In the genomic region with DNA sequence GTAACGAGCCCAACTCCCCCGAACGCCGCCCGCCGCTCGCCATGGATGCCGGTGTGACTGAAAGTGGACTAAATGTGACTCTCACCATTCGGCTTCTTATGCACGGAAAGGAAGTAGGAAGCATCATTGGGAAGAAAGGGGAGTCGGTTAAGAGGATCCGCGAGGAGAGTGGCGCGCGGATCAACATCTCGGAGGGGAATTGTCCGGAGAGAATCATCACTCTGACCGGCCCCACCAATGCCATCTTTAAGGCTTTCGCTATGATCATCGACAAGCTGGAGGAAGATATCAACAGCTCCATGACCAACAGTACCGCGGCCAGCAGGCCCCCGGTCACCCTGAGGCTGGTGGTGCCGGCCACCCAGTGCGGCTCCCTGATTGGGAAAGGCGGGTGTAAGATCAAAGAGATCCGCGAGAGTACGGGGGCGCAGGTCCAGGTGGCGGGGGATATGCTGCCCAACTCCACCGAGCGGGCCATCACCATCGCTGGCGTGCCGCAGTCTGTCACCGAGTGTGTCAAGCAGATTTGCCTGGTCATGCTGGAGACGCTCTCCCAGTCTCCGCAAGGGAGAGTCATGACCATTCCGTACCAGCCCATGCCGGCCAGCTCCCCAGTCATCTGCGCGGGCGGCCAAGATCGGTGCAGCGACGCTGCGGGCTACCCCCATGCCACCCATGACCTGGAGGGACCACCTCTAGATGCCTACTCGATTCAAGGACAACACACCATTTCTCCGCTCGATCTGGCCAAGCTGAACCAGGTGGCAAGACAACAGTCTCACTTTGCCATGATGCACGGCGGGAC, we compare ENCODE assay signal across 1 cellular context.
TF ChIP-seq lines count a peak whose summit lies in the region.

No MANE protein-coding gene starts in this region.

TF ChIP-seq in K562, 482 proteins besides CTCF, POLR2A, EP300 and RAD21 (continued from another document and continues in another):
- no peak for TF ChIP-seq STAG1 (CRISPR knock-in tag; IDR thresholded peaks at IDR 0.05; ENCODE audit: borderline replicate concordance)
- peak; percentile 92 for TF ChIP-seq LEF1 (IDR thresholded peaks at IDR 0.05)
- no peak for TF ChIP-seq HEY1 (CRISPR knock-in tag; IDR thresholded peaks at IDR 0.05; ENCODE audit: borderline replicate concordance)
- TF ChIP-seq NRF1 (conservative IDR thresholded peaks at IDR 0.05 in 1 of 2, IDR thresholded peaks at IDR 0.05 in 1 of 2), result peak; percentile 73 to 79
- peak; percentile 37 for TF ChIP-seq TBP (optimal IDR thresholded peaks at IDR 0.05; ENCODE audit: low read depth, low read length)
- TF ChIP-seq, protein P1, sequence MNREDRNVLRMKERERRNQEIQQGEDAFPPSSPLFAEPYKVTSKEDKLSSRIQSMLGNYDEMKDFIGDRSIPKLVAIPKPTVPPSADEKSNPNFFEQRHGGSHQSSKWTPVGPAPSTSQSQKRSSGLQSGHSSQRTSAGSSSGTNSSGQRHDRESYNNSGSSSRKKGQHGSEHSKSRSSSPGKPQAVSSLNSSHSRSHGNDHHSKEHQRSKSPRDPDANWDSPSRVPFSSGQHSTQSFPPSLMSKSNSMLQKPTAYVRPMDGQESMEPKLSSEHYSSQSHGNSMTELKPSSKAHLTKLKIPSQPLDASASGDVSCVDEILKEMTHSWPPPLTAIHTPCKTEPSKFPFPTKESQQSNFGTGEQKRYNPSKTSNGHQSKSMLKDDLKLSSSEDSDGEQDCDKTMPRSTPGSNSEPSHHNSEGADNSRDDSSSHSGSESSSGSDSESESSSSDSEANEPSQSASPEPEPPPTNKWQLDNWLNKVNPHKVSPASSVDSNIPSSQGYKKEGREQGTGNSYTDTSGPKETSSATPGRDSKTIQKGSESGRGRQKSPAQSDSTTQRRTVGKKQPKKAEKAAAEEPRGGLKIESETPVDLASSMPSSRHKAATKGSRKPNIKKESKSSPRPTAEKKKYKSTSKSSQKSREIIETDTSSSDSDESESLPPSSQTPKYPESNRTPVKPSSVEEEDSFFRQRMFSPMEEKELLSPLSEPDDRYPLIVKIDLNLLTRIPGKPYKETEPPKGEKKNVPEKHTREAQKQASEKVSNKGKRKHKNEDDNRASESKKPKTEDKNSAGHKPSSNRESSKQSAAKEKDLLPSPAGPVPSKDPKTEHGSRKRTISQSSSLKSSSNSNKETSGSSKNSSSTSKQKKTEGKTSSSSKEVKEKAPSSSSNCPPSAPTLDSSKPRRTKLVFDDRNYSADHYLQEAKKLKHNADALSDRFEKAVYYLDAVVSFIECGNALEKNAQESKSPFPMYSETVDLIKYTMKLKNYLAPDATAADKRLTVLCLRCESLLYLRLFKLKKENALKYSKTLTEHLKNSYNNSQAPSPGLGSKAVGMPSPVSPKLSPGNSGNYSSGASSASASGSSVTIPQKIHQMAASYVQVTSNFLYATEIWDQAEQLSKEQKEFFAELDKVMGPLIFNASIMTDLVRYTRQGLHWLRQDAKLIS (CRISPR knock-in tag; IDR thresholded peaks at IDR 0.05), result peak; percentile 21
- TF ChIP-seq ZNF140 (CRISPR knock-in tag; IDR thresholded peaks at IDR 0.05), result no peak
- TF ChIP-seq, protein P2, sequence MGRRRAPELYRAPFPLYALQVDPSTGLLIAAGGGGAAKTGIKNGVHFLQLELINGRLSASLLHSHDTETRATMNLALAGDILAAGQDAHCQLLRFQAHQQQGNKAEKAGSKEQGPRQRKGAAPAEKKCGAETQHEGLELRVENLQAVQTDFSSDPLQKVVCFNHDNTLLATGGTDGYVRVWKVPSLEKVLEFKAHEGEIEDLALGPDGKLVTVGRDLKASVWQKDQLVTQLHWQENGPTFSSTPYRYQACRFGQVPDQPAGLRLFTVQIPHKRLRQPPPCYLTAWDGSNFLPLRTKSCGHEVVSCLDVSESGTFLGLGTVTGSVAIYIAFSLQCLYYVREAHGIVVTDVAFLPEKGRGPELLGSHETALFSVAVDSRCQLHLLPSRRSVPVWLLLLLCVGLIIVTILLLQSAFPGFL (CRISPR knock-in tag; IDR thresholded peaks at IDR 0.05), result no peak
- TF ChIP-seq GTF2A2 (tag; IDR thresholded peaks at IDR 0.05), result no peak
- TF ChIP-seq MEF2A (IDR thresholded peaks at IDR 0.05; ENCODE audit: control insufficient read depth, low read depth, low read length), result no peak
- TF ChIP-seq NCOA1 (IDR thresholded peaks at IDR 0.05; ENCODE audit: low read depth), result no peak
- TF ChIP-seq, protein P3, sequence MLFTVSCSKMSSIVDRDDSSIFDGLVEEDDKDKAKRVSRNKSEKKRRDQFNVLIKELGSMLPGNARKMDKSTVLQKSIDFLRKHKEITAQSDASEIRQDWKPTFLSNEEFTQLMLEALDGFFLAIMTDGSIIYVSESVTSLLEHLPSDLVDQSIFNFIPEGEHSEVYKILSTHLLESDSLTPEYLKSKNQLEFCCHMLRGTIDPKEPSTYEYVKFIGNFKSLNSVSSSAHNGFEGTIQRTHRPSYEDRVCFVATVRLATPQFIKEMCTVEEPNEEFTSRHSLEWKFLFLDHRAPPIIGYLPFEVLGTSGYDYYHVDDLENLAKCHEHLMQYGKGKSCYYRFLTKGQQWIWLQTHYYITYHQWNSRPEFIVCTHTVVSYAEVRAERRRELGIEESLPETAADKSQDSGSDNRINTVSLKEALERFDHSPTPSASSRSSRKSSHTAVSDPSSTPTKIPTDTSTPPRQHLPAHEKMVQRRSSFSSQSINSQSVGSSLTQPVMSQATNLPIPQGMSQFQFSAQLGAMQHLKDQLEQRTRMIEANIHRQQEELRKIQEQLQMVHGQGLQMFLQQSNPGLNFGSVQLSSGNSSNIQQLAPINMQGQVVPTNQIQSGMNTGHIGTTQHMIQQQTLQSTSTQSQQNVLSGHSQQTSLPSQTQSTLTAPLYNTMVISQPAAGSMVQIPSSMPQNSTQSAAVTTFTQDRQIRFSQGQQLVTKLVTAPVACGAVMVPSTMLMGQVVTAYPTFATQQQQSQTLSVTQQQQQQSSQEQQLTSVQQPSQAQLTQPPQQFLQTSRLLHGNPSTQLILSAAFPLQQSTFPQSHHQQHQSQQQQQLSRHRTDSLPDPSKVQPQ (CRISPR knock-in tag; IDR thresholded peaks at IDR 0.05; ENCODE audit: borderline replicate concordance), result no peak
- TF ChIP-seq NR2C2 (CRISPR knock-in tag; IDR thresholded peaks at IDR 0.05), result peak; percentile 75; the same call in 1 of the 2 replicates
- TF ChIP-seq NR2C2 (tag; IDR thresholded peaks at IDR 0.05), result peak; percentile 85
- TF ChIP-seq ZNF586 (CRISPR knock-in tag; conservative IDR thresholded peaks at IDR 0.05), result no peak
- TF ChIP-seq ZNF212 (CRISPR knock-in tag; IDR thresholded peaks at IDR 0.05), result no peak
- TF ChIP-seq WHSC1 (IDR thresholded peaks at IDR 0.05; ENCODE audit: low read length), result no peak
- TF ChIP-seq MEF2D (tag; conservative IDR thresholded peaks at IDR 0.05; ENCODE audit: low read depth), result no peak
- TF ChIP-seq, protein P4, sequence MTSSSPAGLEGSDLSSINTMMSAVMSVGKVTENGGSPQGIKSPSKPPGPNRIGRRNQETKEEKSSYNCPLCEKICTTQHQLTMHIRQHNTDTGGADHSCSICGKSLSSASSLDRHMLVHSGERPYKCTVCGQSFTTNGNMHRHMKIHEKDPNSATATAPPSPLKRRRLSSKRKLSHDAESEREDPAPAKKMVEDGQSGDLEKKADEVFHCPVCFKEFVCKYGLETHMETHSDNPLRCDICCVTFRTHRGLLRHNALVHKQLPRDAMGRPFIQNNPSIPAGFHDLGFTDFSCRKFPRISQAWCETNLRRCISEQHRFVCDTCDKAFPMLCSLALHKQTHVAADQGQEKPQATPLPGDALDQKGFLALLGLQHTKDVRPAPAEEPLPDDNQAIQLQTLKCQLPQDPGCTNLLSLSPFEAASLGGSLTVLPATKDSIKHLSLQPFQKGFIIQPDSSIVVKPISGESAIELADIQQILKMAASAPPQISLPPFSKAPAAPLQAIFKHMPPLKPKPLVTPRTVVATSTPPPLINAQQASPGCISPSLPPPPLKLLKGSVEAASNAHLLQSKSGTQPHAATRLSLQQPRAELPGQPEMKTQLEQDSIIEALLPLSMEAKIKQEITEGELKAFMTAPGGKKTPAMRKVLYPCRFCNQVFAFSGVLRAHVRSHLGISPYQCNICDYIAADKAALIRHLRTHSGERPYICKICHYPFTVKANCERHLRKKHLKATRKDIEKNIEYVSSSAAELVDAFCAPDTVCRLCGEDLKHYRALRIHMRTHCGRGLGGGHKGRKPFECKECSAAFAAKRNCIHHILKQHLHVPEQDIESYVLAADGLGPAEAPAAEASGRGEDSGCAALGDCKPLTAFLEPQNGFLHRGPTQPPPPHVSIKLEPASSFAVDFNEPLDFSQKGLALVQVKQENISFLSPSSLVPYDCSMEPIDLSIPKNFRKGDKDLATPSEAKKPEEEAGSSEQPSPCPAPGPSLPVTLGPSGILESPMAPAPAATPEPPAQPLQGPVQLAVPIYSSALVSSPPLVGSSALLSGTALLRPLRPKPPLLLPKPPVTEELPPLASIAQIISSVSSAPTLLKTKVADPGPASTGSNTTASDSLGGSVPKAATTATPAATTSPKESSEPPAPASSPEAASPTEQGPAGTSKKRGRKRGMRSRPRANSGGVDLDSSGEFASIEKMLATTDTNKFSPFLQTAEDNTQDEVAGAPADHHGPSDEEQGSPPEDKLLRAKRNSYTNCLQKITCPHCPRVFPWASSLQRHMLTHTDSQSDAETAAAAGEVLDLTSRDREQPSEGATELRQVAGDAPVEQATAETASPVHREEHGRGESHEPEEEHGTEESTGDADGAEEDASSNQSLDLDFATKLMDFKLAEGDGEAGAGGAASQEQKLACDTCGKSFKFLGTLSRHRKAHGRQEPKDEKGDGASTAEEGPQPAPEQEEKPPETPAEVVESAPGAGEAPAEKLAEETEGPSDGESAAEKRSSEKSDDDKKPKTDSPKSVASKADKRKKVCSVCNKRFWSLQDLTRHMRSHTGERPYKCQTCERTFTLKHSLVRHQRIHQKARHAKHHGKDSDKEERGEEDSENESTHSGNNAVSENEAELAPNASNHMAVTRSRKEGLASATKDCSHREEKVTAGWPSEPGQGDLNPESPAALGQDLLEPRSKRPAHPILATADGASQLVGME (CRISPR knock-in tag; IDR thresholded peaks at IDR 0.05), result no peak
- TF ChIP-seq RBM17 (IDR thresholded peaks at IDR 0.05; ENCODE audit: borderline replicate concordance, low read depth, low read length), result no peak
- no peak for TF ChIP-seq ZNF224 (CRISPR knock-in tag; IDR thresholded peaks at IDR 0.05)
- TF ChIP-seq KLF1 (tag; IDR thresholded peaks at IDR 0.05), result no peak
- TF ChIP-seq FOSL1 (tag; conservative IDR thresholded peaks at IDR 0.05), result no peak
- TF ChIP-seq, protein P5, sequence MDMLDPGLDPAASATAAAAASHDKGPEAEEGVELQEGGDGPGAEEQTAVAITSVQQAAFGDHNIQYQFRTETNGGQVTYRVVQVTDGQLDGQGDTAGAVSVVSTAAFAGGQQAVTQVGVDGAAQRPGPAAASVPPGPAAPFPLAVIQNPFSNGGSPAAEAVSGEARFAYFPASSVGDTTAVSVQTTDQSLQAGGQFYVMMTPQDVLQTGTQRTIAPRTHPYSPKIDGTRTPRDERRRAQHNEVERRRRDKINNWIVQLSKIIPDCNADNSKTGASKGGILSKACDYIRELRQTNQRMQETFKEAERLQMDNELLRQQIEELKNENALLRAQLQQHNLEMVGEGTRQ (CRISPR knock-in tag; IDR thresholded peaks at IDR 0.05), result no peak
- TF ChIP-seq NFXL1 (CRISPR knock-in tag; IDR thresholded peaks at IDR 0.05), result no peak
- TF ChIP-seq POLR2B (IDR thresholded peaks at IDR 0.05; ENCODE audit: low read depth, partially characterized antibody), result peak; percentile 50
- no peak for TF ChIP-seq ZFP30 (CRISPR knock-in tag; IDR thresholded peaks at IDR 0.05; ENCODE audit: borderline replicate concordance)
- no peak for TF ChIP-seq ZNF695 (CRISPR knock-in tag; IDR thresholded peaks at IDR 0.05)
- no peak for TF ChIP-seq NR2C1 (IDR thresholded peaks at IDR 0.05)
- peak; percentile 9; the same call in 1 of the 2 replicates for TF ChIP-seq NR2C1 (tag; IDR thresholded peaks at IDR 0.05)
- TF ChIP-seq KLF13 (tag; IDR thresholded peaks at IDR 0.05; ENCODE audit: borderline replicate concordance, low read depth), result no peak
- peak; percentile 33; the same call in 1 of the 2 replicates for TF ChIP-seq CBFB (CRISPR knock-in tag; IDR thresholded peaks at IDR 0.05)
- TF ChIP-seq, protein P6, sequence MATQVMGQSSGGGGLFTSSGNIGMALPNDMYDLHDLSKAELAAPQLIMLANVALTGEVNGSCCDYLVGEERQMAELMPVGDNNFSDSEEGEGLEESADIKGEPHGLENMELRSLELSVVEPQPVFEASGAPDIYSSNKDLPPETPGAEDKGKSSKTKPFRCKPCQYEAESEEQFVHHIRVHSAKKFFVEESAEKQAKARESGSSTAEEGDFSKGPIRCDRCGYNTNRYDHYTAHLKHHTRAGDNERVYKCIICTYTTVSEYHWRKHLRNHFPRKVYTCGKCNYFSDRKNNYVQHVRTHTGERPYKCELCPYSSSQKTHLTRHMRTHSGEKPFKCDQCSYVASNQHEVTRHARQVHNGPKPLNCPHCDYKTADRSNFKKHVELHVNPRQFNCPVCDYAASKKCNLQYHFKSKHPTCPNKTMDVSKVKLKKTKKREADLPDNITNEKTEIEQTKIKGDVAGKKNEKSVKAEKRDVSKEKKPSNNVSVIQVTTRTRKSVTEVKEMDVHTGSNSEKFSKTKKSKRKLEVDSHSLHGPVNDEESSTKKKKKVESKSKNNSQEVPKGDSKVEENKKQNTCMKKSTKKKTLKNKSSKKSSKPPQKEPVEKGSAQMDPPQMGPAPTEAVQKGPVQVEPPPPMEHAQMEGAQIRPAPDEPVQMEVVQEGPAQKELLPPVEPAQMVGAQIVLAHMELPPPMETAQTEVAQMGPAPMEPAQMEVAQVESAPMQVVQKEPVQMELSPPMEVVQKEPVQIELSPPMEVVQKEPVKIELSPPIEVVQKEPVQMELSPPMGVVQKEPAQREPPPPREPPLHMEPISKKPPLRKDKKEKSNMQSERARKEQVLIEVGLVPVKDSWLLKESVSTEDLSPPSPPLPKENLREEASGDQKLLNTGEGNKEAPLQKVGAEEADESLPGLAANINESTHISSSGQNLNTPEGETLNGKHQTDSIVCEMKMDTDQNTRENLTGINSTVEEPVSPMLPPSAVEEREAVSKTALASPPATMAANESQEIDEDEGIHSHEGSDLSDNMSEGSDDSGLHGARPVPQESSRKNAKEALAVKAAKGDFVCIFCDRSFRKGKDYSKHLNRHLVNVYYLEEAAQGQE (CRISPR knock-in tag; IDR thresholded peaks at IDR 0.05; ENCODE audit: low read depth), result 0 out of 2 replicates have a peak, but pooled peaks have one; percentile 19
- no peak for TF ChIP-seq RBM14 (IDR thresholded peaks at IDR 0.05; ENCODE audit: borderline replicate concordance, insufficient read depth, low read depth, low read length)
- TF ChIP-seq ZSCAN32 (CRISPR knock-in tag; IDR thresholded peaks at IDR 0.05), result no peak
- no peak for TF ChIP-seq SRSF1 (IDR thresholded peaks at IDR 0.05; ENCODE audit: low read depth, low read length)
